Comparison of ENCODE assay signal across 9 cellular contexts in the genomic region with DNA sequence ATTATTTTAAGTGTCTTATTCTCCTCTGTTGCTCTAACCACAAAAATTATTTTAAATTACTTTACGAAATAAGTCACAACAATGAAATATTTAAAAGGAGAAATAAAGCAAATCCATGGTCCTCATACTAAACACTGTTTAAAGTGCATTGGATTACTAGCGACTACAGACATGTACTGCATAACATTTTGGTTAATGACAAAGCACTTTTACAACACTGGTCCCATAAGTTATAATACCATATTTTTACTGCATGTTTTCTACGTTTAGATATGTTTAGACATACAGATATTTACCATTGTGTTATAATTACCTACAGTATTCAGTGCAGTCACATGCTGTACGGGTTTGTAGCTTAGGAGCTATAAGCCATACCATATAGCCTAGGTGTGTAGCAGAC. TPM values are rescaled to one million over a fixed set of nuclear protein-coding genes. Genes with fewer than 3 reads are reported as not detected.
"Had no signal": no experiment of that assay in that cellular context is flagged by ENCODE, and none has a peak within 500 bp of the region (broad histone marks: within the 10 kb centered on the region; RNA-seq: fewer than 3 reads in every experiment).

No MANE protein-coding gene starts in this region.

- H3K27ac ChIP-seq: HL-60 had no signal

- FAIRE-seq: HepG2, HTR-8/SVneo had no signal

- ATAC-seq: HepG2 had no signal

- DNase-seq: IMR-90, KBM-7, KG1 had no signal

RNA-seq across cellular contexts. Expression of a gene that starts 59.2 kb away (rescaled TPM):
- total RNA-seq: HepG2, HT-29, HT1080, IMR-90 had no signal
- polyA plus RNA-seq: HepG2, IgD-negative memory B cell, IMR-90 had no signal
